In genomic region chrX:130435937-130436336, GRCh38 we compare ENCODE assay signal across 8 cellular contexts.
"Had no signal": no experiment of that assay in that cellular context is flagged by ENCODE, and none has a peak within 500 bp of the region (broad histone marks: within the 10 kb centered on the region; RNA-seq: fewer than 3 reads in every experiment).

No MANE protein-coding gene starts in this region.

- DNase-seq: GM23248, GOT3, H7, H9, HCEC 1CT, HFFc6 had no signal

- ATAC-seq: GM23338, HCT116 had no signal

- H3K27ac ChIP-seq: GM23248 had no signal
